In genomic region chr14:59461891-59462290, GRCh38 we compare ENCODE assay signal across 8 cellular contexts.
"Had no signal": no experiment of that assay in that cellular context is flagged by ENCODE, and none has a peak within 500 bp of the region (broad histone marks: within the 10 kb centered on the region; RNA-seq: fewer than 3 reads in every experiment).

No MANE protein-coding gene starts in this region.

- DNase-seq: GM23248, GOT3, H7, HFFc6, IMR-90 had no signal

- ATAC-seq: HCT116, K562 had no signal

- FAIRE-seq: K562 had no signal

- H3K4me3 ChIP-seq: GM23248, HAP-1, K562 had no signal

- H3K9ac ChIP-seq: GM23248 had no signal

- H2AFZ ChIP-seq: GM23248 had no signal

- H3K27ac ChIP-seq: GM23248 had no signal

- H3K9me3 ChIP-seq: HAP-1 had no signal

- H3K4me1 ChIP-seq: HAP-1 had no signal
